1 cellular context compared by ENCODE assay signal in the genomic region with DNA sequence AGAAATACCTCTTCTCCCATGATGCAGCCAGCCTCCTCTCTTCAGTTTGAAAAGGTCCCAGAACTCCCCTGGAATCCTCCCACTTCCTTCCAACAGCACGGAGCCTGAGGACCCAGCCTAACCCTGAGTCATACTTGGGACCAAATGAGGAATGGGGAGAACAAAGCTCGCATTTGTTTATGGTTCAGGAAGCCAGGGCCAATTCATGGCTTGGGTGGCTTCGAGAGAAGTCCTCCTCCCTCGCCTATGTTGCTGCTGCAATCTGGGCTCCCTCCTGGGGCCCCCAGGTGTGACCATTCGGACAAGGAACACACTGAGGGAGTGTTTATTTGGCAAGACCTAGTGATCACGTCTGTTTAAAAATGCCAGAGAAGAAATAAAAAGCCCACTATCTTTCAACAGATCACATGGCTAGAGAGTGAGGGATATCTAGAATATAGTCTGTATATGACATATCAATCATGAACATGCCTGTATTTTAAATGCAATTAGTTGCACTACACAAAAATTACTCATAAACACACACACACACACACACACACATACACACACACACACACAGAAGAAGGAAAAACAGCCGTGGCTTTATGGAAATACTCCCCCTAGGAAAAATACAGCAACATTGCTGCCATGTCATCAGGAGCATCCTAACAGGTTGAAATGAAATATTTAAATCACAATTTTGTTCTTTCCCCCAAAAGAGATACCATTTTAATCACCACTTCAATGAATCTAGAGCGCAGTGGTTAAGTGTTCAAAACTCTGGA.
TF ChIP-seq lines count a peak whose summit lies in the region.

No MANE protein-coding gene starts in this region.

TF ChIP-seq in HepG2, 621 proteins besides CTCF, POLR2A, EP300 and RAD21 (continued from another document and continues in another):
- TF ChIP-seq FOXJ3 (CRISPR knock-in tag; IDR thresholded peaks at IDR 0.05; ENCODE audit: borderline replicate concordance) (no peak), ZFYVE20 (CRISPR knock-in tag; IDR thresholded peaks at IDR 0.05; ENCODE audit: borderline replicate concordance, low read depth) (no peak), ZNF160 (CRISPR knock-in tag; IDR thresholded peaks at IDR 0.05) (no peak), ZNF446 (CRISPR knock-in tag; IDR thresholded peaks at IDR 0.05) (no peak), ELF3 (CRISPR knock-in tag; IDR thresholded peaks at IDR 0.05) (peak; percentile 51; the same call in 1 of the 2 replicates), ZNF83 (CRISPR knock-in tag; IDR thresholded peaks at IDR 0.05; ENCODE audit: borderline replicate concordance) (no peak), ZFP36L2 (CRISPR knock-in tag; IDR thresholded peaks at IDR 0.05) (no peak), CEBPG (CRISPR knock-in tag; IDR thresholded peaks at IDR 0.05) (0 out of 2 replicates have a peak, but pooled peaks have one; percentile 4), TGIF2 (CRISPR knock-in tag; IDR thresholded peaks at IDR 0.05) (no peak), ZNF768 (CRISPR knock-in tag; IDR thresholded peaks at IDR 0.05) (no peak), XRCC5 (optimal IDR thresholded peaks at IDR 0.05; ENCODE audit: low read length) (peak; percentile 48), ZNF296 (CRISPR knock-in tag; conservative IDR thresholded peaks at IDR 0.05) (no peak), TARDBP (CRISPR knock-in tag; IDR thresholded peaks at IDR 0.05) (no peak), SRF (IDR thresholded peaks at IDR 0.05; ENCODE audit: low read depth, low read length) (no peak), ZNF350 (CRISPR knock-in tag; IDR thresholded peaks at IDR 0.05; ENCODE audit: borderline replicate concordance, low read depth) (no peak), ZNF430 (CRISPR knock-in tag; IDR thresholded peaks at IDR 0.05) (no peak), SALL1 (CRISPR knock-in tag; IDR thresholded peaks at IDR 0.05) (0 out of 2 replicates have a peak, but pooled peaks have one; percentile 12), HNRNPUL1 (IDR thresholded peaks at IDR 0.05; ENCODE audit: low read depth, low read length) (no peak), YY1 (IDR thresholded peaks at IDR 0.05; ENCODE audit: insufficient read depth, insufficient replicate concordance, low read depth, low read length) (no peak), SMC3 (IDR thresholded peaks at IDR 0.05; ENCODE audit: low read length) (no peak), MAFK (conservative IDR thresholded peaks at IDR 0.05 in 1 of 2, IDR thresholded peaks at IDR 0.05 in 1 of 2; ENCODE audit: low read length in 2 of 2) (no peak), ATRX (CRISPR knock-in tag; IDR thresholded peaks at IDR 0.05; ENCODE audit: borderline replicate concordance) (no peak), ISL2 (CRISPR knock-in tag; IDR thresholded peaks at IDR 0.05) (no peak), TEAD3 (CRISPR knock-in tag; optimal IDR thresholded peaks at IDR 0.05; ENCODE audit: borderline replicate concordance) (peak; percentile 43), ZNF20 (CRISPR knock-in tag; IDR thresholded peaks at IDR 0.05) (no peak), ZNF792 (CRISPR knock-in tag; IDR thresholded peaks at IDR 0.05) (no peak), ZNF746 (CRISPR knock-in tag; IDR thresholded peaks at IDR 0.05) (no peak), ZNF605 (CRISPR knock-in tag; IDR thresholded peaks at IDR 0.05) (no peak), ZBTB20 (CRISPR knock-in tag; IDR thresholded peaks at IDR 0.05; ENCODE audit: borderline replicate concordance, low read depth) (no peak)
- TF ChIP-seq, protein P1, sequence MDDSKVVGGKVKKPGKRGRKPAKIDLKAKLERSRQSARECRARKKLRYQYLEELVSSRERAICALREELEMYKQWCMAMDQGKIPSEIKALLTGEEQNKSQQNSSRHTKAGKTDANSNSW (CRISPR knock-in tag; IDR thresholded peaks at IDR 0.05; ENCODE audit: borderline replicate concordance), result no peak
- TF ChIP-seq, protein P2, sequence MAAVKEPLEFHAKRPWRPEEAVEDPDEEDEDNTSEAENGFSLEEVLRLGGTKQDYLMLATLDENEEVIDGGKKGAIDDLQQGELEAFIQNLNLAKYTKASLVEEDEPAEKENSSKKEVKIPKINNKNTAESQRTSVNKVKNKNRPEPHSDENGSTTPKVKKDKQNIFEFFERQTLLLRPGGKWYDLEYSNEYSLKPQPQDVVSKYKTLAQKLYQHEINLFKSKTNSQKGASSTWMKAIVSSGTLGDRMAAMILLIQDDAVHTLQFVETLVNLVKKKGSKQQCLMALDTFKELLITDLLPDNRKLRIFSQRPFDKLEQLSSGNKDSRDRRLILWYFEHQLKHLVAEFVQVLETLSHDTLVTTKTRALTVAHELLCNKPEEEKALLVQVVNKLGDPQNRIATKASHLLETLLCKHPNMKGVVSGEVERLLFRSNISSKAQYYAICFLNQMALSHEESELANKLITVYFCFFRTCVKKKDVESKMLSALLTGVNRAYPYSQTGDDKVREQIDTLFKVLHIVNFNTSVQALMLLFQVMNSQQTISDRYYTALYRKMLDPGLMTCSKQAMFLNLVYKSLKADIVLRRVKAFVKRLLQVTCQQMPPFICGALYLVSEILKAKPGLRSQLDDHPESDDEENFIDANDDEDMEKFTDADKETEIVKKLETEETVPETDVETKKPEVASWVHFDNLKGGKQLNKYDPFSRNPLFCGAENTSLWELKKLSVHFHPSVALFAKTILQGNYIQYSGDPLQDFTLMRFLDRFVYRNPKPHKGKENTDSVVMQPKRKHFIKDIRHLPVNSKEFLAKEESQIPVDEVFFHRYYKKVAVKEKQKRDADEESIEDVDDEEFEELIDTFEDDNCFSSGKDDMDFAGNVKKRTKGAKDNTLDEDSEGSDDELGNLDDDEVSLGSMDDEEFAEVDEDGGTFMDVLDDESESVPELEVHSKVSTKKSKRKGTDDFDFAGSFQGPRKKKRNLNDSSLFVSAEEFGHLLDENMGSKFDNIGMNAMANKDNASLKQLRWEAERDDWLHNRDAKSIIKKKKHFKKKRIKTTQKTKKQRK (IDR thresholded peaks at IDR 0.05; ENCODE audit: low read length), result no peak
- TF ChIP-seq, protein P3, sequence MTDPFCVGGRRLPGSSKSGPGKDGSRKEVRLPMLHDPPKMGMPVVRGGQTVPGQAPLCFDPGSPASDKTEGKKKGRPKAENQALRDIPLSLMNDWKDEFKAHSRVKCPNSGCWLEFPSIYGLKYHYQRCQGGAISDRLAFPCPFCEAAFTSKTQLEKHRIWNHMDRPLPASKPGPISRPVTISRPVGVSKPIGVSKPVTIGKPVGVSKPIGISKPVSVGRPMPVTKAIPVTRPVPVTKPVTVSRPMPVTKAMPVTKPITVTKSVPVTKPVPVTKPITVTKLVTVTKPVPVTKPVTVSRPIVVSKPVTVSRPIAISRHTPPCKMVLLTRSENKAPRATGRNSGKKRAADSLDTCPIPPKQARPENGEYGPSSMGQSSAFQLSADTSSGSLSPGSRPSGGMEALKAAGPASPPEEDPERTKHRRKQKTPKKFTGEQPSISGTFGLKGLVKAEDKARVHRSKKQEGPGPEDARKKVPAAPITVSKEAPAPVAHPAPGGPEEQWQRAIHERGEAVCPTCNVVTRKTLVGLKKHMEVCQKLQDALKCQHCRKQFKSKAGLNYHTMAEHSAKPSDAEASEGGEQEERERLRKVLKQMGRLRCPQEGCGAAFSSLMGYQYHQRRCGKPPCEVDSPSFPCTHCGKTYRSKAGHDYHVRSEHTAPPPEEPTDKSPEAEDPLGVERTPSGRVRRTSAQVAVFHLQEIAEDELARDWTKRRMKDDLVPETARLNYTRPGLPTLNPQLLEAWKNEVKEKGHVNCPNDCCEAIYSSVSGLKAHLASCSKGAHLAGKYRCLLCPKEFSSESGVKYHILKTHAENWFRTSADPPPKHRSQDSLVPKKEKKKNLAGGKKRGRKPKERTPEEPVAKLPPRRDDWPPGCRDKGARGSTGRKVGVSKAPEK (CRISPR knock-in tag; IDR thresholded peaks at IDR 0.05; ENCODE audit: borderline replicate concordance), result no peak
- TF ChIP-seq, protein P4, sequence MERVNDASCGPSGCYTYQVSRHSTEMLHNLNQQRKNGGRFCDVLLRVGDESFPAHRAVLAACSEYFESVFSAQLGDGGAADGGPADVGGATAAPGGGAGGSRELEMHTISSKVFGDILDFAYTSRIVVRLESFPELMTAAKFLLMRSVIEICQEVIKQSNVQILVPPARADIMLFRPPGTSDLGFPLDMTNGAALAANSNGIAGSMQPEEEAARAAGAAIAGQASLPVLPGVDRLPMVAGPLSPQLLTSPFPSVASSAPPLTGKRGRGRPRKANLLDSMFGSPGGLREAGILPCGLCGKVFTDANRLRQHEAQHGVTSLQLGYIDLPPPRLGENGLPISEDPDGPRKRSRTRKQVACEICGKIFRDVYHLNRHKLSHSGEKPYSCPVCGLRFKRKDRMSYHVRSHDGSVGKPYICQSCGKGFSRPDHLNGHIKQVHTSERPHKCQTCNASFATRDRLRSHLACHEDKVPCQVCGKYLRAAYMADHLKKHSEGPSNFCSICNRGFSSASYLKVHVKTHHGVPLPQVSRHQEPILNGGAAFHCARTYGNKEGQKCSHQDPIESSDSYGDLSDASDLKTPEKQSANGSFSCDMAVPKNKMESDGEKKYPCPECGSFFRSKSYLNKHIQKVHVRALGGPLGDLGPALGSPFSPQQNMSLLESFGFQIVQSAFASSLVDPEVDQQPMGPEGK (CRISPR knock-in tag; IDR thresholded peaks at IDR 0.05), result peak; percentile 66
- TF ChIP-seq, protein P5, sequence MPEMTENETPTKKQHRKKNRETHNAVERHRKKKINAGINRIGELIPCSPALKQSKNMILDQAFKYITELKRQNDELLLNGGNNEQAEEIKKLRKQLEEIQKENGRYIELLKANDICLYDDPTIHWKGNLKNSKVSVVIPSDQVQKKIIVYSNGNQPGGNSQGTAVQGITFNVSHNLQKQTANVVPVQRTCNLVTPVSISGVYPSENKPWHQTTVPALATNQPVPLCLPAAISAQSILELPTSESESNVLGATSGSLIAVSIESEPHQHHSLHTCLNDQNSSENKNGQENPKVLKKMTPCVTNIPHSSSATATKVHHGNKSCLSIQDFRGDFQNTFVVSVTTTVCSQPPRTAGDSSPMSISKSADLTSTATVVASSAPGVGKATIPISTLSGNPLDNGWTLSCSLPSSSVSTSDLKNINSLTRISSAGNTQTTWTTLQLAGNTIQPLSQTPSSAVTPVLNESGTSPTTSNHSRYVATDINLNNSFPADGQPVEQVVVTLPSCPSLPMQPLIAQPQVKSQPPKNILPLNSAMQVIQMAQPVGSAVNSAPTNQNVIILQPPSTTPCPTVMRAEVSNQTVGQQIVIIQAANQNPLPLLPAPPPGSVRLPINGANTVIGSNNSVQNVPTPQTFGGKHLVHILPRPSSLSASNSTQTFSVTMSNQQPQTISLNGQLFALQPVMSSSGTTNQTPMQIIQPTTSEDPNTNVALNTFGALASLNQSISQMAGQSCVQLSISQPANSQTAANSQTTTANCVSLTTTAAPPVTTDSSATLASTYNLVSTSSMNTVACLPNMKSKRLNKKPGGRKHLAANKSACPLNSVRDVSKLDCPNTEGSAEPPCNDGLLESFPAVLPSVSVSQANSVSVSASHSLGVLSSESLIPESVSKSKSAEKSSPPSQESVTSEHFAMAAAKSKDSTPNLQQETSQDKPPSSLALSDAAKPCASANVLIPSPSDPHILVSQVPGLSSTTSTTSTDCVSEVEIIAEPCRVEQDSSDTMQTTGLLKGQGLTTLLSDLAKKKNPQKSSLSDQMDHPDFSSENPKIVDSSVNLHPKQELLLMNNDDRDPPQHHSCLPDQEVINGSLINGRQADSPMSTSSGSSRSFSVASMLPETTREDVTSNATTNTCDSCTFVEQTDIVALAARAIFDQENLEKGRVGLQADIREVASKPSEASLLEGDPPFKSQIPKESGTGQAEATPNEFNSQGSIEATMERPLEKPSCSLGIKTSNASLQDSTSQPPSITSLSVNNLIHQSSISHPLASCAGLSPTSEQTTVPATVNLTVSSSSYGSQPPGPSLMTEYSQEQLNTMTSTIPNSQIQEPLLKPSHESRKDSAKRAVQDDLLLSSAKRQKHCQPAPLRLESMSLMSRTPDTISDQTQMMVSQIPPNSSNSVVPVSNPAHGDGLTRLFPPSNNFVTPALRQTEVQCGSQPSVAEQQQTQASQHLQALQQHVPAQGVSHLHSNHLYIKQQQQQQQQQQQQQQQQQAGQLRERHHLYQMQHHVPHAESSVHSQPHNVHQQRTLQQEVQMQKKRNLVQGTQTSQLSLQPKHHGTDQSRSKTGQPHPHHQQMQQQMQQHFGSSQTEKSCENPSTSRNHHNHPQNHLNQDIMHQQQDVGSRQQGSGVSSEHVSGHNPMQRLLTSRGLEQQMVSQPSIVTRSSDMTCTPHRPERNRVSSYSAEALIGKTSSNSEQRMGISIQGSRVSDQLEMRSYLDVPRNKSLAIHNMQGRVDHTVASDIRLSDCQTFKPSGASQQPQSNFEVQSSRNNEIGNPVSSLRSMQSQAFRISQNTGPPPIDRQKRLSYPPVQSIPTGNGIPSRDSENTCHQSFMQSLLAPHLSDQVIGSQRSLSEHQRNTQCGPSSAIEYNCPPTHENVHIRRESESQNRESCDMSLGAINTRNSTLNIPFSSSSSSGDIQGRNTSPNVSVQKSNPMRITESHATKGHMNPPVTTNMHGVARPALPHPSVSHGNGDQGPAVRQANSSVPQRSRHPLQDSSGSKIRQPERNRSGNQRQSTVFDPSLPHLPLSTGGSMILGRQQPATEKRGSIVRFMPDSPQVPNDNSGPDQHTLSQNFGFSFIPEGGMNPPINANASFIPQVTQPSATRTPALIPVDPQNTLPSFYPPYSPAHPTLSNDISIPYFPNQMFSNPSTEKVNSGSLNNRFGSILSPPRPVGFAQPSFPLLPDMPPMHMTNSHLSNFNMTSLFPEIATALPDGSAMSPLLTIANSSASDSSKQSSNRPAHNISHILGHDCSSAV (CRISPR knock-in tag; IDR thresholded peaks at IDR 0.05; ENCODE audit: borderline replicate concordance), result no peak
- TF ChIP-seq, protein P6, sequence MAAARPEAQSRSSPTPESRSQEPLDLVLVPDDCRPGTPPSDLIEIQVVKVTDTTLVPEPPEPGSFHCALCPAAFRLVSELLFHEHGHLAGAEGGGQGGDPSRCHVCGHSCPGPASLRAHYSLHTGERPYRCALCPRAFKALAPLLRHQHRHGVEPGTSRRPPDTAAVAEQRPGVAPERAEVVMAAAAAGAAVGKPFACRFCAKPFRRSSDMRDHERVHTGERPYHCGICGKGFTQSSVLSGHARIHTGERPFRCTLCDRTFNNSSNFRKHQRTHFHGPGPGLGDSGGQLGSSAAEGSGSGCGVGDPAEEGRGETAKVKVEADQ (CRISPR knock-in tag; IDR thresholded peaks at IDR 0.05; ENCODE audit: borderline replicate concordance), result no peak
